1 cellular context compared by ENCODE assay signal in the genomic region with DNA sequence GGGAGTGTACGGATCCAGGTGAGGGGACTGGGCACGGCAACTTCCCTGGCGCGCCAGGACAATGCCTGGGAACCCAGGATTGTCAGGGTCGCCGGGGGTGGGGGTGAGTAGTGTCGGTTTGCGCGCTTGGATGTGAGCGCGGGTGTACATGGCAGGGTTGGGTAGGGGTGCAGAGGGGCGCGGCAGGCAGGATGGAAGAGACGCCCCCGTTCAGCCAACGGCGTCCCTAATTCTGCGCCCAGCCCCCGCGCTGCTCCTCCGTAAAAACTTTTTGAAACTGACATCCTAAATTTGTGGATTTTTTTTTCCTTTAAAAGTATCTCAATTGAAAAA.
TF ChIP-seq lines count a peak whose summit lies in the region.

No MANE protein-coding gene starts in this region.

TF ChIP-seq in WTC11, 78 proteins besides CTCF, POLR2A, EP300 and RAD21 (continued from another document):
- TF ChIP-seq, protein P1, sequence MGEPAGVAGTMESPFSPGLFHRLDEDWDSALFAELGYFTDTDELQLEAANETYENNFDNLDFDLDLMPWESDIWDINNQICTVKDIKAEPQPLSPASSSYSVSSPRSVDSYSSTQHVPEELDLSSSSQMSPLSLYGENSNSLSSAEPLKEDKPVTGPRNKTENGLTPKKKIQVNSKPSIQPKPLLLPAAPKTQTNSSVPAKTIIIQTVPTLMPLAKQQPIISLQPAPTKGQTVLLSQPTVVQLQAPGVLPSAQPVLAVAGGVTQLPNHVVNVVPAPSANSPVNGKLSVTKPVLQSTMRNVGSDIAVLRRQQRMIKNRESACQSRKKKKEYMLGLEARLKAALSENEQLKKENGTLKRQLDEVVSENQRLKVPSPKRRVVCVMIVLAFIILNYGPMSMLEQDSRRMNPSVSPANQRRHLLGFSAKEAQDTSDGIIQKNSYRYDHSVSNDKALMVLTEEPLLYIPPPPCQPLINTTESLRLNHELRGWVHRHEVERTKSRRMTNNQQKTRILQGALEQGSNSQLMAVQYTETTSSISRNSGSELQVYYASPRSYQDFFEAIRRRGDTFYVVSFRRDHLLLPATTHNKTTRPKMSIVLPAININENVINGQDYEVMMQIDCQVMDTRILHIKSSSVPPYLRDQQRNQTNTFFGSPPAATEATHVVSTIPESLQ (CRISPR knock-in tag; IDR thresholded peaks at IDR 0.05): no peak
- no peak for TF ChIP-seq TP53 (CRISPR knock-in tag; IDR thresholded peaks at IDR 0.05)
- no peak for TF ChIP-seq ZNF232 (CRISPR knock-in tag; IDR thresholded peaks at IDR 0.05)
- TF ChIP-seq, protein P2, sequence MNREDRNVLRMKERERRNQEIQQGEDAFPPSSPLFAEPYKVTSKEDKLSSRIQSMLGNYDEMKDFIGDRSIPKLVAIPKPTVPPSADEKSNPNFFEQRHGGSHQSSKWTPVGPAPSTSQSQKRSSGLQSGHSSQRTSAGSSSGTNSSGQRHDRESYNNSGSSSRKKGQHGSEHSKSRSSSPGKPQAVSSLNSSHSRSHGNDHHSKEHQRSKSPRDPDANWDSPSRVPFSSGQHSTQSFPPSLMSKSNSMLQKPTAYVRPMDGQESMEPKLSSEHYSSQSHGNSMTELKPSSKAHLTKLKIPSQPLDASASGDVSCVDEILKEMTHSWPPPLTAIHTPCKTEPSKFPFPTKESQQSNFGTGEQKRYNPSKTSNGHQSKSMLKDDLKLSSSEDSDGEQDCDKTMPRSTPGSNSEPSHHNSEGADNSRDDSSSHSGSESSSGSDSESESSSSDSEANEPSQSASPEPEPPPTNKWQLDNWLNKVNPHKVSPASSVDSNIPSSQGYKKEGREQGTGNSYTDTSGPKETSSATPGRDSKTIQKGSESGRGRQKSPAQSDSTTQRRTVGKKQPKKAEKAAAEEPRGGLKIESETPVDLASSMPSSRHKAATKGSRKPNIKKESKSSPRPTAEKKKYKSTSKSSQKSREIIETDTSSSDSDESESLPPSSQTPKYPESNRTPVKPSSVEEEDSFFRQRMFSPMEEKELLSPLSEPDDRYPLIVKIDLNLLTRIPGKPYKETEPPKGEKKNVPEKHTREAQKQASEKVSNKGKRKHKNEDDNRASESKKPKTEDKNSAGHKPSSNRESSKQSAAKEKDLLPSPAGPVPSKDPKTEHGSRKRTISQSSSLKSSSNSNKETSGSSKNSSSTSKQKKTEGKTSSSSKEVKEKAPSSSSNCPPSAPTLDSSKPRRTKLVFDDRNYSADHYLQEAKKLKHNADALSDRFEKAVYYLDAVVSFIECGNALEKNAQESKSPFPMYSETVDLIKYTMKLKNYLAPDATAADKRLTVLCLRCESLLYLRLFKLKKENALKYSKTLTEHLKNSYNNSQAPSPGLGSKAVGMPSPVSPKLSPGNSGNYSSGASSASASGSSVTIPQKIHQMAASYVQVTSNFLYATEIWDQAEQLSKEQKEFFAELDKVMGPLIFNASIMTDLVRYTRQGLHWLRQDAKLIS (CRISPR knock-in tag; IDR thresholded peaks at IDR 0.05; ENCODE audit: borderline replicate concordance): no peak
- TF ChIP-seq, protein P3, sequence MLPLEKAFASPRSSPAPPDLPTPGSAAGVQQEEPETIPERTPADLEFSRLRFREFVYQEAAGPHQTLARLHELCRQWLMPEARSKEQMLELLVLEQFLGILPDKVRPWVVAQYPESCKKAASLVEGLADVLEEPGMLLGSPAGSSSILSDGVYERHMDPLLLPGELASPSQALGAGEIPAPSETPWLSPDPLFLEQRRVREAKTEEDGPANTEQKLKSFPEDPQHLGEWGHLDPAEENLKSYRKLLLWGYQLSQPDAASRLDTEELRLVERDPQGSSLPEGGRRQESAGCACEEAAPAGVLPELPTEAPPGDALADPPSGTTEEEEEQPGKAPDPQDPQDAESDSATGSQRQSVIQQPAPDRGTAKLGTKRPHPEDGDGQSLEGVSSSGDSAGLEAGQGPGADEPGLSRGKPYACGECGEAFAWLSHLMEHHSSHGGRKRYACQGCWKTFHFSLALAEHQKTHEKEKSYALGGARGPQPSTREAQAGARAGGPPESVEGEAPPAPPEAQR (CRISPR knock-in tag; IDR thresholded peaks at IDR 0.05): no peak
- no peak for TF ChIP-seq ZNF396 (CRISPR knock-in tag; IDR thresholded peaks at IDR 0.05; ENCODE audit: borderline replicate concordance)
- no peak for TF ChIP-seq GRHL2 (CRISPR knock-in tag; IDR thresholded peaks at IDR 0.05; ENCODE audit: insufficient replicate concordance, severe bottlenecking)
- no peak for TF ChIP-seq ZNF317 (CRISPR knock-in tag; IDR thresholded peaks at IDR 0.05; ENCODE audit: borderline replicate concordance, low read depth)
- TF ChIP-seq JAZF1 (CRISPR knock-in tag; IDR thresholded peaks at IDR 0.05): no peak
- TF ChIP-seq, protein P4, sequence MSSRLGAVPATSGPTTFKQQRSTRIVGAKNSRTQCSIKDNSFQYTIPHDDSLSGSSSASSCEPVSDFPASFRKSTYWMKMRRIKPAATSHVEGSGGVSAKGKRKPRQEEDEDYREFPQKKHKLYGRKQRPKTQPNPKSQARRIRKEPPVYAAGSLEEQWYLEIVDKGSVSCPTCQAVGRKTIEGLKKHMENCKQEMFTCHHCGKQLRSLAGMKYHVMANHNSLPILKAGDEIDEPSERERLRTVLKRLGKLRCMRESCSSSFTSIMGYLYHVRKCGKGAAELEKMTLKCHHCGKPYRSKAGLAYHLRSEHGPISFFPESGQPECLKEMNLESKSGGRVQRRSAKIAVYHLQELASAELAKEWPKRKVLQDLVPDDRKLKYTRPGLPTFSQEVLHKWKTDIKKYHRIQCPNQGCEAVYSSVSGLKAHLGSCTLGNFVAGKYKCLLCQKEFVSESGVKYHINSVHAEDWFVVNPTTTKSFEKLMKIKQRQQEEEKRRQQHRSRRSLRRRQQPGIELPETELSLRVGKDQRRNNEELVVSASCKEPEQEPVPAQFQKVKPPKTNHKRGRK (CRISPR knock-in tag; IDR thresholded peaks at IDR 0.05; ENCODE audit: borderline replicate concordance): no peak
TF ChIP-seq in WTC11: peak in this region for 0.
